8 cellular contexts compared by ENCODE assay signal in genomic region chr1:111739984-111740765, GRCh38. TPM values are rescaled to one million over a fixed set of nuclear protein-coding genes. Genes with fewer than 3 reads are reported as not detected.
DNase-seq lines count a peak whose midpoint lies in the region; ATAC-seq and TF ChIP-seq lines count a peak whose summit lies in the region.

No MANE protein-coding gene starts in this region.

- no peak for TF ChIP-seq CTCF in parathyroid adenoma (IDR thresholded peaks at IDR 0.05)

- WGBS in right cardiac atrium = 2% methylated on average over 55 of the region's 55 CpGs

- ATAC-seq in right cardiac atrium (peak; percentile 67 to 80), GM19023 (IDR thresholded peaks at IDR 0.05; ENCODE audit: unreplicated experiment) (no peak), GM19351 (IDR thresholded peaks at IDR 0.05; ENCODE audit: unreplicated experiment) (no peak)

- peaks cover 9% of the 10 kb centered on the region for H3K4me1 ChIP-seq in right cardiac atrium (ENCODE audit: control insufficient read depth, insufficient read depth, low read length)
- no peaks in the 10 kb centered on the region for H3K4me1 ChIP-seq in parathyroid adenoma

- H2AFZ ChIP-seq in parathyroid adenoma = peak overlapping the region; percentile 79

- peak overlapping the region; percentile 93 for H3K27ac ChIP-seq in right cardiac atrium (ENCODE audit: low read length)
- H3K27ac ChIP-seq in parathyroid adenoma = peak overlapping the region; percentile 78

- H3K9me3 Mint-ChIP-seq in activated CD4-positive, alpha-beta T cell treated with anti-CD3 and anti-CD28 coated beads, Interleukin-2, amount 10 ng/mL, durations not matched to agents 7 days and 5 days = no peaks in the 10 kb centered on the region

- no peaks in the 10 kb centered on the region for H3K36me3 ChIP-seq in parathyroid adenoma (ENCODE audit: control insufficient read depth, insufficient read depth, low read length)

- H3K4me2 ChIP-seq in parathyroid adenoma (ENCODE audit: low read length) = peak overlapping the region; percentile 84

- peak overlapping the region; percentile 66 for H3K4me3 ChIP-seq in right cardiac atrium (ENCODE audit: low read length)
- peak overlapping the region; percentile 56 for H3K4me3 ChIP-seq in parathyroid adenoma (ENCODE audit: low read depth, low read length)

- H3K4me3 Mint-ChIP-seq in activated CD4-positive, alpha-beta T cell treated with anti-CD3 and anti-CD28 coated beads, Interleukin-2, amount 10 ng/mL, durations not matched to agents 7 days and 5 days = peak overlapping the region; percentile 82

- peaks cover 22% of the 10 kb centered on the region for H3K4me1 Mint-ChIP-seq in activated CD4-positive, alpha-beta T cell treated with anti-CD3 and anti-CD28 coated beads, Interleukin-2, amount 10 ng/mL, durations not matched to agents 7 days and 5 days

- no peak overlapping the region for H3K9ac ChIP-seq in parathyroid adenoma

- no peaks in the 10 kb centered on the region for H3K79me2 ChIP-seq in parathyroid adenoma

- POLR2A ChIA-PET in activated CD4-positive, alpha-beta T cell treated with anti-CD3 and anti-CD28 coated beads, Interleukin-2, amount 10 ng/mL, durations not matched to agents 7 days and 5 days (lab: Charles Lee) = no interaction called here

- H3K36me3 Mint-ChIP-seq in activated CD4-positive, alpha-beta T cell treated with anti-CD3 and anti-CD28 coated beads, Interleukin-2, amount 10 ng/mL, durations not matched to agents 7 days and 5 days (ENCODE audit: low read depth) = peaks cover 3% of the 10 kb centered on the region

- H3K27ac Mint-ChIP-seq in activated CD4-positive, alpha-beta T cell treated with anti-CD3 and anti-CD28 coated beads, Interleukin-2, amount 10 ng/mL, durations not matched to agents 7 days and 5 days = no peak overlapping the region

- CTCF ChIA-PET in activated CD4-positive, alpha-beta T cell treated with anti-CD3 and anti-CD28 coated beads, Interleukin-2, amount 10 ng/mL, durations not matched to agents 7 days and 5 days (lab: Charles Lee) = interaction anchor here (0.9 to 1.7 kb wide), 5 partner anchors 10 to 258 kb away, joined by 3 to 5 read pairs (median 3); no protein-coding TSS in a partner anchor

- DNase-seq in activated CD4-positive, alpha-beta T cell treated with anti-CD3 and anti-CD28 coated beads, Interleukin-2, amount 10 ng/mL, durations not matched to agents 7 days and 5 days = no peak
- DNase-seq in activated CD4-positive, alpha-beta T cell treated with anti-CD3 and anti-CD28 coated beads for 48 hours = no peak
- peak; percentile 15 for DNase-seq in NCI-H345 treated with DMSO at 0.1 percent for 48 hours (lab: John Stamatoyannopoulos, UW; ENCODE audit: unreplicated experiment)
- DNase-seq in anterior cingulate cortex (lab: John Stamatoyannopoulos, UW) = peak in 41 of 58 donors; percentile 36 to 79 (median 61)
- peak; percentile 85 to 91 (median 91) for DNase-seq in right cardiac atrium

- H3K27me3 Mint-ChIP-seq in activated CD4-positive, alpha-beta T cell treated with anti-CD3 and anti-CD28 coated beads, Interleukin-2, amount 10 ng/mL, durations not matched to agents 7 days and 5 days = peaks cover 42% of the 10 kb centered on the region

- H3K9me3 ChIP-seq in right cardiac atrium (ENCODE audit: control insufficient read depth, low read length) = no peaks in the 10 kb centered on the region
- no peaks in the 10 kb centered on the region for H3K9me3 ChIP-seq in parathyroid adenoma (ENCODE audit: control insufficient read depth, low read length)

- intact Hi-C loops in right cardiac atrium (cut with DNase I) = no loop called here

- no peaks in the 10 kb centered on the region for H3K27me3 ChIP-seq in right cardiac atrium (ENCODE audit: control insufficient read depth, insufficient read depth)
- H3K27me3 ChIP-seq in parathyroid adenoma (ENCODE audit: control insufficient read depth, insufficient read depth, low read length) = no peaks in the 10 kb centered on the region

RNA-seq across cellular contexts. Expression of gene INKA2, which starts 1.0 kb away (rescaled TPM):
- total RNA-seq in activated CD4-positive, alpha-beta T cell treated with anti-CD3 and anti-CD28 coated beads, Interleukin-2, amount 10 ng/mL, durations not matched to agents 7 days and 5 days = 1 to 10 TPM; 2.4 to 4.2 TPM
- 10 to 100 TPM; 18.9 to 46.2 (median 26.9) TPM for total RNA-seq in right cardiac atrium
- 14.3 TPM for polyA plus RNA-seq in right cardiac atrium

RNA-seq across cellular contexts. Expression of gene DDX20, which starts 15.5 kb away (rescaled TPM):
- total RNA-seq in activated CD4-positive, alpha-beta T cell treated with anti-CD3 and anti-CD28 coated beads, Interleukin-2, amount 10 ng/mL, durations not matched to agents 7 days and 5 days = 10 to 100 TPM; 14.4 to 18.9 TPM
- 1 to 10 TPM; 5.5 to 7.7 (median 6.7) TPM for total RNA-seq in right cardiac atrium
- polyA plus RNA-seq in right cardiac atrium = 3.4 TPM

Comparison
In these comparisons a context has a peak if more than half of its experiments do, and no peak if none do; other contexts are left out.
1. DNase-seq: peak in NCI-H345 treated with DMSO at 0.1 percent for 48 hours (single experiment), anterior cingulate cortex (41 of 58) and right cardiac atrium (3 of 3); none in activated CD4-positive, alpha-beta T cell treated with anti-CD3 and anti-CD28 coated beads, Interleukin-2, amount 10 ng/mL, durations not matched to agents 7 days and 5 days (single experiment) and activated CD4-positive, alpha-beta T cell treated with anti-CD3 and anti-CD28 coated beads for 48 hours (single experiment).
2. ATAC-seq: peak in right cardiac atrium (2 of 2); none in GM19023 (single experiment) and GM19351 (single experiment).